Comparison of ENCODE assay signal across 1 cellular context in the genomic region with DNA sequence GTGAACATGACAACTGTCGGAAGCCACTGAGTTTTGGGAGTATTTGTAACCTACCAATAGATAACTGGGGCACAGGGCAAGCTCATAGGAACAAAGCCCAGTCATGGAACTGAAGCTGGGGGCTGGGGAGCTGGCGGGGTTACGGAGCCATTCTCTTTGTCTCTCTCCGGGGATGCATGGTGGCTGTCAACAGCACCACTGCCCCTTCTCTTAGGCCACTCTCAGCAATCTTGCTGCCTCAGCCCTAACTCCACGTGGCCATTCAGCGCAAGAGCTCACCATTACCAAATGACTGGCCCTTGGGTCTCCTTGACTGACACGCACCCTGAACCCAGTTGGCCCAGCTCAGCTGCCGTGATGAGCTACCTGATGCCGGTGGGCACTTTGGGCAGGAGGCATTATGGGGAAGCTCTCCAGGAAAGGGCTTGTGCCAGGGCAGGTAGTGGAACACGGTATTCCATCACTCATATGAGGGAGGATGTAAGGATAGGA.
TF ChIP-seq lines count a peak whose summit lies in the region.

No MANE protein-coding gene starts in this region.

TF ChIP-seq in H1, 55 proteins besides CTCF, POLR2A, EP300 and RAD21 (continued from another document):
- TF ChIP-seq KDM1A (IDR thresholded peaks at IDR 0.05; ENCODE audit: borderline replicate concordance, low read length): no peak
- TF ChIP-seq SP4 (IDR thresholded peaks at IDR 0.05; ENCODE audit: low read length): no peak
TF ChIP-seq in H1: peak in this region for 0.
